ENCODE assay signal across 8 cellular contexts in genomic region chr10:122126763-122127659, GRCh38.
DNase-seq lines count a peak whose midpoint lies in the region; ATAC-seq and TF ChIP-seq lines count a peak whose summit lies in the region.

No MANE protein-coding gene starts in this region.

- H3K27me3 ChIP-seq in ascending aorta (no peaks in the 10 kb centered on the region), hepatocyte (no peaks in the 10 kb centered on the region)

- 62% methylated on average over 6 of the region's 6 CpGs for WGBS in hepatocyte (ENCODE audit: low lambda C conversion rate, missing lambda C conversion rate)

- H3K4me1 ChIP-seq in HEK293 (ENCODE audit: control insufficient read depth, insufficient read depth, low read length) (peaks cover 12% of the 10 kb centered on the region), ascending aorta (peaks cover 0 to 34% of the 10 kb centered on the region in 2 donors), hepatocyte (ENCODE audit: insufficient read depth) (peaks cover 14% of the 10 kb centered on the region)

- H3K4me3 ChIP-seq in HEK293 (ENCODE audit: low read depth, low read length) (no peak overlapping the region), ascending aorta (peak overlapping the region in 1 of 2 donors; percentile 53), hepatocyte (no peak overlapping the region)

- POLR2A ChIA-PET in HEK293 (lab: Yijun Ruan, JAX), result interaction anchor here (0.5 to 1.9 kb wide), 6 partner anchors 14 to 69 kb away, joined by 3 to 8 read pairs (median 4); no protein-coding TSS in a partner anchor

- H4K20me1 ChIP-seq in hepatocyte (ENCODE audit: insufficient read depth, poor library complexity, severe bottlenecking), result peaks cover 4% of the 10 kb centered on the region

- TF ChIP-seq CTCF in HEK293 (tag by site-specific recombination; IDR thresholded peaks at IDR 0.05) (no peak), ascending aorta (IDR thresholded peaks at IDR 0.05) (no peak), hepatocyte (IDR thresholded peaks at IDR 0.05; ENCODE audit: poor library complexity) (no peak)

- H2AFZ ChIP-seq in hepatocyte, result no peak overlapping the region

- peak in 1 of 2 donors; percentile 84 for DNase-seq in ascending aorta (ENCODE audit: low spot score in 2 of 2)
- peak; percentile 79 for DNase-seq in hepatocyte (ENCODE audit: low spot score)
- DNase-seq in stromal cell of bone marrow (ENCODE audit: low read depth), result peak; percentile 76
- DNase-seq in cerebellum (ENCODE audit: low spot score), result no peak
- no peak for DNase-seq in activated naive CD4-positive, alpha-beta T cell (lab: John Stamatoyannopoulos, UW)

- peaks cover 62% of the 10 kb centered on the region for H3K79me2 ChIP-seq in hepatocyte

- no peaks in the 10 kb centered on the region for H3K9me3 ChIP-seq in HEK293 (ENCODE audit: control insufficient read depth, insufficient read depth, low read depth, low read length)
- H3K9me3 ChIP-seq in ascending aorta, result no peaks in the 10 kb centered on the region
- H3K9me3 ChIP-seq in hepatocyte (ENCODE audit: low read depth), result no peaks in the 10 kb centered on the region

- peak overlapping the region; percentile 35 for H3K4me2 ChIP-seq in hepatocyte

- intact Hi-C loops in ascending aorta (cut with DNase I), result no loop called here

- CTCF ChIA-PET in HEK293 (lab: Yijun Ruan, JAX), result interaction anchor here (0.6 to 1.6 kb wide), 7 partner anchors 11 to 546 kb away, joined by 3 to 8 read pairs (median 5); no protein-coding TSS in a partner anchor

- ATAC-seq in GM21619 (IDR thresholded peaks at IDR 0.05; ENCODE audit: unreplicated experiment) (no peak), GM19351 (IDR thresholded peaks at IDR 0.05; ENCODE audit: unreplicated experiment) (no peak)

- H3K36me3 ChIP-seq in HEK293 (ENCODE audit: control insufficient read depth in 2 of 2, insufficient read depth in 1 of 2, low read length in 2 of 2) (no peaks in the 10 kb centered on the region), ascending aorta (no peaks in the 10 kb centered on the region), hepatocyte (replicated peaks; ENCODE audit: insufficient read depth, low read depth) (no peaks in the 10 kb centered on the region)

- H3K27ac ChIP-seq in HEK293 (ENCODE audit: extremely low read depth, low read depth, low read length) (no peak overlapping the region), ascending aorta (peak overlapping the region; percentile 82 to 88), hepatocyte (peak overlapping the region; percentile 73)

- no peaks in the 10 kb centered on the region for H3K9me2 ChIP-seq in hepatocyte (replicated peaks; ENCODE audit: insufficient read depth)

TF ChIP-seq in HEK293, 187 proteins besides CTCF, POLR2A, EP300 and RAD21 (continues in another document):
- peak; percentile 32 for TF ChIP-seq SETDB1 (IDR thresholded peaks at IDR 0.05; ENCODE audit: insufficient read length, low read length)
- peak; percentile 95 for TF ChIP-seq PRDM10 (tag by site-specific recombination; IDR thresholded peaks at IDR 0.05)
- no peak for TF ChIP-seq ZNF121 (tag by site-specific recombination; IDR thresholded peaks at IDR 0.05)
- TF ChIP-seq ZNF660 (tag by site-specific recombination; IDR thresholded peaks at IDR 0.05), result 0 out of 2 replicates have a peak, but pooled peaks have one; percentile 45
- TF ChIP-seq ZFP37 (tag by site-specific recombination; IDR thresholded peaks at IDR 0.05), result no peak
- 0 out of 2 replicates have a peak, but pooled peaks have one; percentile 30 for TF ChIP-seq KLF10 (tag by site-specific recombination; IDR thresholded peaks at IDR 0.05)
- TF ChIP-seq ZNF146 (tag by site-specific recombination; IDR thresholded peaks at IDR 0.05), result no peak
- no peak for TF ChIP-seq ZNF138 (tag by site-specific recombination; IDR thresholded peaks at IDR 0.05; ENCODE audit: borderline replicate concordance)
- TF ChIP-seq ZNF16 (tag by site-specific recombination; IDR thresholded peaks at IDR 0.05; ENCODE audit: low read depth), result no peak
- TF ChIP-seq, protein P1, sequence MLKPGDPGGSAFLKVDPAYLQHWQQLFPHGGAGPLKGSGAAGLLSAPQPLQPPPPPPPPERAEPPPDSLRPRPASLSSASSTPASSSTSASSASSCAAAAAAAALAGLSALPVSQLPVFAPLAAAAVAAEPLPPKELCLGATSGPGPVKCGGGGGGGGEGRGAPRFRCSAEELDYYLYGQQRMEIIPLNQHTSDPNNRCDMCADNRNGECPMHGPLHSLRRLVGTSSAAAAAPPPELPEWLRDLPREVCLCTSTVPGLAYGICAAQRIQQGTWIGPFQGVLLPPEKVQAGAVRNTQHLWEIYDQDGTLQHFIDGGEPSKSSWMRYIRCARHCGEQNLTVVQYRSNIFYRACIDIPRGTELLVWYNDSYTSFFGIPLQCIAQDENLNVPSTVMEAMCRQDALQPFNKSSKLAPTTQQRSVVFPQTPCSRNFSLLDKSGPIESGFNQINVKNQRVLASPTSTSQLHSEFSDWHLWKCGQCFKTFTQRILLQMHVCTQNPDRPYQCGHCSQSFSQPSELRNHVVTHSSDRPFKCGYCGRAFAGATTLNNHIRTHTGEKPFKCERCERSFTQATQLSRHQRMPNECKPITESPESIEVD (tag by site-specific recombination; IDR thresholded peaks at IDR 0.05), result no peak
- TF ChIP-seq, protein P2, sequence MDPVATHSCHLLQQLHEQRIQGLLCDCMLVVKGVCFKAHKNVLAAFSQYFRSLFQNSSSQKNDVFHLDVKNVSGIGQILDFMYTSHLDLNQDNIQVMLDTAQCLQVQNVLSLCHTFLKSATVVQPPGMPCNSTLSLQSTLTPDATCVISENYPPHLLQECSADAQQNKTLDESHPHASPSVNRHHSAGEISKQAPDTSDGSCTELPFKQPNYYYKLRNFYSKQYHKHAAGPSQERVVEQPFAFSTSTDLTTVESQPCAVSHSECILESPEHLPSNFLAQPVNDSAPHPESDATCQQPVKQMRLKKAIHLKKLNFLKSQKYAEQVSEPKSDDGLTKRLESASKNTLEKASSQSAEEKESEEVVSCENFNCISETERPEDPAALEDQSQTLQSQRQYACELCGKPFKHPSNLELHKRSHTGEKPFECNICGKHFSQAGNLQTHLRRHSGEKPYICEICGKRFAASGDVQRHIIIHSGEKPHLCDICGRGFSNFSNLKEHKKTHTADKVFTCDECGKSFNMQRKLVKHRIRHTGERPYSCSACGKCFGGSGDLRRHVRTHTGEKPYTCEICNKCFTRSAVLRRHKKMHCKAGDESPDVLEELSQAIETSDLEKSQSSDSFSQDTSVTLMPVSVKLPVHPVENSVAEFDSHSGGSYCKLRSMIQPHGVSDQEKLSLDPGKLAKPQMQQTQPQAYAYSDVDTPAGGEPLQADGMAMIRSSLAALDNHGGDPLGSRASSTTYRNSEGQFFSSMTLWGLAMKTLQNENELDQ (tag by site-specific recombination; IDR thresholded peaks at IDR 0.05; ENCODE audit: low read depth), result no peak
- TF ChIP-seq ZNF155 (tag by site-specific recombination; IDR thresholded peaks at IDR 0.05), result no peak
- no peak for TF ChIP-seq KLF9 (tag by site-specific recombination; IDR thresholded peaks at IDR 0.05; ENCODE audit: low read depth)
- TF ChIP-seq ZNF335 (tag by site-specific recombination; conservative IDR thresholded peaks at IDR 0.05), result peak; percentile 32; the same call in 1 of the 2 replicates
- TF ChIP-seq ZNF398 (tag by site-specific recombination; IDR thresholded peaks at IDR 0.05), result no peak
- peak; percentile 42; the same call in 1 of the 2 replicates for TF ChIP-seq ZEB2 (tag by site-specific recombination; IDR thresholded peaks at IDR 0.05)
- peak; percentile 14; the same call in 1 of the 2 replicates for TF ChIP-seq ZFP69B (tag by site-specific recombination; IDR thresholded peaks at IDR 0.05)
- peak; percentile 17; the same call in 1 of the 2 replicates for TF ChIP-seq SP3 (tag by site-specific recombination; IDR thresholded peaks at IDR 0.05)
- no peak for TF ChIP-seq ZNF248 (tag by site-specific recombination; IDR thresholded peaks at IDR 0.05)

Comparison
In these comparisons a context has a peak if more than half of its experiments do, and no peak if none do; other contexts are left out.
1. DNase-seq: peak in hepatocyte (single experiment) and stromal cell of bone marrow (single experiment); none in cerebellum (single experiment) and activated naive CD4-positive, alpha-beta T cell (0 of 4).